ENCODE assay signal across 8 cellular contexts in genomic region chr12:120199025-120199424, GRCh38. TPM values are rescaled to one million over a fixed set of nuclear protein-coding genes. Genes with fewer than 3 reads are reported as not detected.
DNase-seq lines count a peak whose midpoint lies in the region; ATAC-seq and TF ChIP-seq lines count a peak whose summit lies in the region.
"Had no signal": no experiment of that assay in that cellular context is flagged by ENCODE, and none has a peak within 500 bp of the region (broad histone marks: within the 10 kb centered on the region; RNA-seq: fewer than 3 reads in every experiment).

No MANE protein-coding gene starts in this region.

- DNase-seq in GM23248 (no peak), SK-N-MC (ENCODE audit: low read depth, low spot score) (no peak), epithelial cell of proximal tubule (ENCODE audit: low read depth) (no peak), hepatic stellate cell (ENCODE audit: low spot score) (no peak), NCI-H1105 (lab: John Stamatoyannopoulos, UW) (no peak)

- H3K27ac ChIP-seq in GM23248: peak overlapping the region; percentile 93
- peak overlapping the region; percentile 96 for H3K27ac ChIP-seq in SK-N-MC
- peak overlapping the region in 7 of 21 experiments; percentile 91 to 97 (median 94) for H3K27ac ChIP-seq in skin epidermis

- H3K9me2 ChIP-seq in GM23248 (ENCODE audit: insufficient read depth): no peaks in the 10 kb centered on the region

- peak overlapping the region; percentile 100 for H3K9ac ChIP-seq in GM23248
- peak overlapping the region; percentile 97 for H3K9ac ChIP-seq in SK-N-MC (ENCODE audit: insufficient read length)

- H3K79me2 ChIP-seq in GM23248 (ENCODE audit: insufficient read depth): peaks cover 62% of the 10 kb centered on the region

- H3K36me3 ChIP-seq in GM23248 (ENCODE audit: low read depth) (peaks cover 37% of the 10 kb centered on the region), SK-N-MC (ENCODE audit: insufficient read depth, low read length) (peaks cover 49% of the 10 kb centered on the region)

- peaks cover 69% of the 10 kb centered on the region for H3F3A ChIP-seq in GM23248 (ENCODE audit: insufficient read depth)

- H2AFZ ChIP-seq in GM23248: no peak overlapping the region

- 72 to 76% methylated on average over 7 of the region's 7 CpGs for WGBS in GM23248 (ENCODE audit: low coverage in 1 of 2, low lambda C conversion rate in 2 of 2, missing lambda C conversion rate in 2 of 2), 2 experiments

- peaks cover 41% of the 10 kb centered on the region for H3K4me1 ChIP-seq in GM23248 (ENCODE audit: insufficient read depth)

- no peak for TF ChIP-seq CTCF in epithelial cell of proximal tubule (conservative IDR thresholded peaks at IDR 0.05; ENCODE audit: low read depth, low read length)

- H3K9me3 ChIP-seq in GM23248 (ENCODE audit: low read depth): no peaks in the 10 kb centered on the region
- H3K9me3 ChIP-seq in SK-N-MC (ENCODE audit: low read depth, low read length): no peaks in the 10 kb centered on the region

- no peak for ATAC-seq in HG02885 (IDR thresholded peaks at IDR 0.05; ENCODE audit: poor library complexity, unreplicated experiment)
- ATAC-seq: activated CD4-positive, CD25-positive, alpha-beta regulatory T cell treated with anti-CD3 and anti-CD28 coated beads, Interleukin-2, amount 50 U/mL, for 24 hours had no signal

- no peaks in the 10 kb centered on the region for H3K27me3 ChIP-seq in GM23248 (replicated peaks; ENCODE audit: insufficient read depth)

- in situ Hi-C loops in GM23248 (cut with MboI): no loop called here

- H3K4me2 ChIP-seq in GM23248 (ENCODE audit: unreplicated experiment): peak overlapping the region; percentile 93

- no peaks in the 10 kb centered on the region; the same call in 1 of the 2 replicates for H4K20me1 ChIP-seq in GM23248 (ENCODE audit: insufficient read depth)

- H3K4me3 ChIP-seq in GM23248 (peak overlapping the region; percentile 99), SK-N-MC (peak overlapping the region; percentile 89), epithelial cell of proximal tubule (ENCODE audit: low read depth, low read length) (peak overlapping the region; percentile 69), skin epidermis (peak overlapping the region in 5 of 7 experiments; percentile 79 to 93 (median 89))

RNA-seq across cellular contexts. Expression of gene RPLP0, which starts 1.9 kb away (rescaled TPM):
- total RNA-seq in GM23248 (2014; rRNA removed; shearing (Covaris generic)): 4,120 and 4,786 TPM in 2 replicates
- 1,272 and 1,276 TPM in 2 replicates for polyA plus RNA-seq in GM23248 (2016; fragmentation: Nextera tagmentation; extraction: Ambion mirVana)
- total RNA-seq in epithelial cell of proximal tubule: 3,816 and 4,725 TPM in 2 replicates

RNA-seq across cellular contexts. Expression of gene GCN1, which starts 4.5 kb away (rescaled TPM):
- 74.8 and 79.7 TPM in 2 replicates for total RNA-seq in GM23248 (2014; rRNA removed; shearing (Covaris generic))
- polyA plus RNA-seq in GM23248 (2016; fragmentation: Nextera tagmentation; extraction: Ambion mirVana): 24.2 and 24.5 TPM in 2 replicates
- 73.9 and 79.2 TPM in 2 replicates for total RNA-seq in epithelial cell of proximal tubule
